ENCODE assay signal across 20 cellular contexts in the genomic region with DNA sequence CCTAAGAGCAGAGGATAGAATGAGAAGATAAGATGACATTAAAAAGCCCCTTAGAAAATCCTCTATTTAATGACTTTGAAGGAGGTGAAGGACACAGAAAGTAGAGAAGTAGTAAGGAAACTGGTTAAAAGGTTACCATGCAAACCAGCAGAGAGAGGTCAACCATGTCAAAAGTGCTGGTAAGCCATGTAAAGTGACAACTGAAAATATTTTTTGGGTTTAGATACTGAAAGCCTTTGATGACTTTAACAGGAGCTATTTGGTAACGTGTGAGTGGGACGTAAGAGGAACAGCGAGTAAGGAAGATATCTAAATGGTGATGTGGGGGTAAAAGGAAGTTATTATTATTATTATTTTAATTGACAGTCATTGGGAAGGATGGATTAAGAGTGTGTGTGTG. TPM values are rescaled to one million over a fixed set of nuclear protein-coding genes. Genes with fewer than 3 reads are reported as not detected.
DNase-seq lines count a peak whose midpoint lies in the region; ATAC-seq and TF ChIP-seq lines count a peak whose summit lies in the region.
"Had no signal": no experiment of that assay in that cellular context is flagged by ENCODE, and none has a peak within 500 bp of the region (broad histone marks: within the 10 kb centered on the region; RNA-seq: fewer than 3 reads in every experiment).

No MANE protein-coding gene starts in this region.

- ATAC-seq in GM19324 (IDR thresholded peaks at IDR 0.05; ENCODE audit: low FRiP score, unreplicated experiment): peak; percentile 54
- ATAC-seq in HG02798 (IDR thresholded peaks at IDR 0.05; ENCODE audit: poor library complexity, unreplicated experiment): peak; percentile 50
- peak; percentile 70 for ATAC-seq in HG03280 (IDR thresholded peaks at IDR 0.05; ENCODE audit: unreplicated experiment)
- no peak for ATAC-seq in PC-3
- ATAC-seq: CD8-positive, alpha-beta T cell; HCT116; HepG2 had no signal

- H3K4me1 ChIP-seq in PC-3 (ENCODE audit: insufficient read depth, low read length) (no peaks in the 10 kb centered on the region), mesendoderm (ENCODE audit: control insufficient read depth, low read depth, low read length) (no peaks in the 10 kb centered on the region)
- H3K4me1 ChIP-seq: BLaER1 treated with 17β-estradiol and CSF1 and Interleukin-3, amounts not matched to agents 10 nM and 100 nM had no signal

- H3K4me2 ChIP-seq in PC-3 (ENCODE audit: low read length): no peak overlapping the region
- no peak overlapping the region for H3K4me2 ChIP-seq in mesendoderm (ENCODE audit: low read length)
- H3K4me2 ChIP-seq: BLaER1 treated with 17β-estradiol and CSF1 and Interleukin-3, amounts not matched to agents 10 nM and 100 nM had no signal

- H2BK15ac ChIP-seq in mesendoderm (replicated peaks; ENCODE audit: low read depth): no peak overlapping the region

- H4K5ac ChIP-seq in mesendoderm (ENCODE audit: low read length): no peak overlapping the region

- H3F3A ChIP-seq in PC-3 (ENCODE audit: low read length, unreplicated experiment): no peaks in the 10 kb centered on the region

- H2BK120ac ChIP-seq in mesendoderm (ENCODE audit: low read depth, low read length): no peak overlapping the region

- no peaks in the 10 kb centered on the region for H3K9me2 ChIP-seq in PC-3 (replicated peaks; ENCODE audit: low read length)

- no peak overlapping the region for H2BK5ac ChIP-seq in mesendoderm (ENCODE audit: low read length)

- H3K4ac ChIP-seq in mesendoderm (ENCODE audit: low read depth, low read length): no peak overlapping the region

- no peak overlapping the region for H3K9ac ChIP-seq in PC-3 (ENCODE audit: low read length)
- H3K9ac ChIP-seq in mesendoderm (ENCODE audit: low read length): no peak overlapping the region
- H3K9ac ChIP-seq: BLaER1 treated with 17β-estradiol and CSF1 and Interleukin-3, amounts not matched to agents 10 nM and 100 nM had no signal

- H3K27ac ChIP-seq in PC-3 (ENCODE audit: low read length): no peak overlapping the region
- no peak overlapping the region for H3K27ac ChIP-seq in mesendoderm (ENCODE audit: low read depth, low read length)
- H3K27ac ChIP-seq: BLaER1 treated with 17β-estradiol and CSF1 and Interleukin-3, amounts not matched to agents 10 nM and 100 nM had no signal

- H3K18ac ChIP-seq in mesendoderm (ENCODE audit: low read length): no peak overlapping the region

- H2AK5ac ChIP-seq in mesendoderm (ENCODE audit: low read length): no peak overlapping the region

- BruUV-seq in PC-3 (replicated peaks; lab: Mats Ljungman, UMichigan): no TSS peak

- TF ChIP-seq CTCF in PC-3 (conservative IDR thresholded peaks at IDR 0.05; ENCODE audit: low read depth, low read length): no peak

- CTCF ChIA-PET in PC-3 (lab: Charles Lee): no interaction called here

- no peaks in the 10 kb centered on the region for H3K27me3 ChIP-seq in PC-3 (ENCODE audit: low read length)
- no peaks in the 10 kb centered on the region for H3K27me3 ChIP-seq in mesendoderm (ENCODE audit: insufficient read depth, low read length, poor library complexity)
- H3K27me3 ChIP-seq: BLaER1 treated with 17β-estradiol and CSF1 and Interleukin-3, amounts not matched to agents 10 nM and 100 nM had no signal

- POLR2A ChIA-PET in PC-3 (lab: Charles Lee; ENCODE audit: unreplicated experiment): no interaction called here

- H4K8ac ChIP-seq in mesendoderm (ENCODE audit: low read depth, low read length): no peak overlapping the region

- 100% methylated on average over 3 of the region's 3 CpGs for WGBS in mesendoderm (ENCODE audit: extremely low coverage, insufficient coverage, low lambda C conversion rate)

- H3K79me1 ChIP-seq in mesendoderm (ENCODE audit: low read length): no peaks in the 10 kb centered on the region

- no peak overlapping the region for H2AFZ ChIP-seq in PC-3 (ENCODE audit: low read length)

- H3K56ac ChIP-seq in mesendoderm (ENCODE audit: low read length): no peak overlapping the region

- H3K9me3 ChIP-seq in PC-3 (ENCODE audit: low read length): no peaks in the 10 kb centered on the region
- H3K9me3 ChIP-seq: BLaER1 treated with 17β-estradiol and CSF1 and Interleukin-3, amounts not matched to agents 10 nM and 100 nM had no signal

- H3K4me3 ChIP-seq in PC-3 (ENCODE audit: low read length) (no peak overlapping the region), mesendoderm (ENCODE audit: low read length) (no peak overlapping the region)
- H3K4me3 ChIP-seq: BLaER1 treated with 17β-estradiol and CSF1 and Interleukin-3, amounts not matched to agents 10 nM and 100 nM had no signal

- H3K23ac ChIP-seq in mesendoderm (ENCODE audit: low read length): no peak overlapping the region

- intact Hi-C loops in PC-3 (cut with micrococcal nuclease): no loop called here

- H3K79me2 ChIP-seq in PC-3 (ENCODE audit: low read length): no peaks in the 10 kb centered on the region
- no peaks in the 10 kb centered on the region for H3K79me2 ChIP-seq in mesendoderm (ENCODE audit: control insufficient read depth, insufficient read depth, low read length)

- DNase-seq in PC-3 (no peak), mesendoderm (no peak), mucosa of gallbladder (ENCODE audit: low spot score) (no peak)
- DNase-seq: CD8-positive, alpha-beta T cell; COR-L47; DMS 273 treated with DMSO at 0.1 percent for 48 hours; DMS53; DND-41; EL; GOT3; H7; HFFc6; Karpas-422; KBM-7 had no signal

- H4K20me1 ChIP-seq in PC-3 (ENCODE audit: low read length): no peaks in the 10 kb centered on the region
- H4K20me1 ChIP-seq: BLaER1 treated with 17β-estradiol and CSF1 and Interleukin-3, amounts not matched to agents 10 nM and 100 nM had no signal

- no peaks in the 10 kb centered on the region for H3K36me3 ChIP-seq in PC-3 (ENCODE audit: low read depth, low read length)
- H3K36me3 ChIP-seq in mesendoderm (ENCODE audit: control insufficient read depth, insufficient read depth, low read length): no peaks in the 10 kb centered on the region
- H3K36me3 ChIP-seq: BLaER1 treated with 17β-estradiol and CSF1 and Interleukin-3, amounts not matched to agents 10 nM and 100 nM had no signal

RNA-seq across cellular contexts. Expression of a gene that starts 56.9 kb away (rescaled TPM):
- total RNA-seq in PC-3 (2014; rRNA removed) (15.1 and 22.2 TPM in 2 replicates), mucosa of gallbladder (13.0 TPM)
- 10.5 TPM for polyA plus RNA-seq in mesendoderm (2013, experiment 1 of 2)
- polyA plus RNA-seq in mesendoderm (2013, experiment 2 of 2): 11.5 TPM
